8 cellular contexts compared by ENCODE assay signal in genomic region chr14:22836301-22837058, GRCh38.
DNase-seq lines count a peak whose midpoint lies in the region; ATAC-seq and TF ChIP-seq lines count a peak whose summit lies in the region.

TSS of gene MMP14 (plus strand) at chr14:22836585. CDS start at chr14:22836818, 233 bp downstream.

- peaks cover 29% of the 10 kb centered on the region for H3K27me3 Mint-ChIP-seq in stimulated activated memory B cell treated with anti-CD40 and anti-IgM and Interleukin-4, amounts not matched to agents 10 μg/mL and 1 μg/mL and 100 μg/mL, for 72 hours

- peak within 1 kb of the TSS; percentile 97 for H3K4me3 ChIP-seq in choroid plexus epithelial cell (ENCODE audit: low read depth, low read length)

- peak within 1 kb of the TSS; percentile 88 for H3K27ac Mint-ChIP-seq in stimulated activated memory B cell treated with anti-CD40 and anti-IgM and Interleukin-4, amounts not matched to agents 10 μg/mL and 1 μg/mL and 100 μg/mL, for 72 hours

- peaks cover 22% of the 10 kb centered on the region for H3K4me1 Mint-ChIP-seq in stimulated activated memory B cell treated with anti-CD40 and anti-IgM and Interleukin-4, amounts not matched to agents 10 μg/mL and 1 μg/mL and 100 μg/mL, for 72 hours

- peak within 1 kb of the TSS; percentile 89 for H3K4me3 Mint-ChIP-seq in stimulated activated memory B cell treated with anti-CD40 and anti-IgM and Interleukin-4, amounts not matched to agents 10 μg/mL and 1 μg/mL and 100 μg/mL, for 72 hours

- no peak for ATAC-seq in stimulated activated memory B cell treated with anti-CD40 and anti-IgM and Interleukin-4, amounts not matched to agents 10 μg/mL and 1 μg/mL and 100 μg/mL, for 72 hours
- ATAC-seq in GM19452 (IDR thresholded peaks at IDR 0.05; ENCODE audit: unreplicated experiment), result no peak
- no peak for ATAC-seq in HG03571 (IDR thresholded peaks at IDR 0.05; ENCODE audit: unreplicated experiment)
- ATAC-seq in HG02938 (IDR thresholded peaks at IDR 0.05; ENCODE audit: unreplicated experiment), result no peak

- peaks cover 25% of the 10 kb centered on the region for H3K36me3 Mint-ChIP-seq in stimulated activated memory B cell treated with anti-CD40 and anti-IgM and Interleukin-4, amounts not matched to agents 10 μg/mL and 1 μg/mL and 100 μg/mL, for 72 hours

- H3K9me3 Mint-ChIP-seq in stimulated activated memory B cell treated with anti-CD40 and anti-IgM and Interleukin-4, amounts not matched to agents 10 μg/mL and 1 μg/mL and 100 μg/mL, for 72 hours, result no peaks in the 10 kb centered on the region

- DNase-seq in D341Med (ENCODE audit: low spot score), result peak; percentile 45
- DNase-seq in NCI-H1048 (lab: John Stamatoyannopoulos, UW), result peak; percentile 43
- DNase-seq in choroid plexus epithelial cell (ENCODE audit: low read depth), result peak; percentile 94
- DNase-seq in kidney tubule cell (ENCODE audit: low spot score), result peak; percentile 83

- TF ChIP-seq CTCF in choroid plexus epithelial cell (conservative IDR thresholded peaks at IDR 0.05; ENCODE audit: low read depth, low read length), result peak; percentile 61

Comparison
In these comparisons a context has a peak if more than half of its experiments do, and no peak if none do; other contexts are left out.
1. DNase-seq: peak in every context shown above with its lines; median percentile 94 in choroid plexus epithelial cell; 83 in kidney tubule cell; 45 in D341Med; 43 in NCI-H1048.